ENCODE assay signal across 9 cellular contexts in genomic region chr15:30626194-30626565, GRCh38. TPM values are rescaled to one million over a fixed set of nuclear protein-coding genes. Genes with fewer than 3 reads are reported as not detected.
DNase-seq lines count a peak whose midpoint lies in the region; ATAC-seq and TF ChIP-seq lines count a peak whose summit lies in the region.
"Not testable (repeated sequence)": the region's sequence is repeated elsewhere in the genome, so short reads cannot be mapped to it uniquely, and the experiment has no call there.
"Had no signal": no experiment of that assay in that cellular context is flagged by ENCODE, and none has a peak within 500 bp of the region (broad histone marks: within the 10 kb centered on the region; RNA-seq: fewer than 3 reads in every experiment).

No MANE protein-coding gene starts in this region.

- peak overlapping the region; percentile 93 to 99 (median 98) for H3K4me3 Mint-ChIP-seq in immature natural killer cell

- not testable (repeated sequence) for DNase-seq in HCT116 (ENCODE audit: low read depth, low spot score); transverse colon
- DNase-seq in NCI-H226, result peak; percentile 2
- DNase-seq in activated CD8-positive, alpha-beta memory T cell treated with anti-CD3 and anti-CD28 coated beads for 24 hours, result peak; percentile 66
- peak in 1 of 3 donors; percentile 47 for DNase-seq in immature natural killer cell
- DNase-seq in osteoblast (ENCODE audit: insufficient read length, low spot score, missing footprints), result peak; percentile 18

- in situ Hi-C loops in transverse colon (cut with MboI; ENCODE audit: low pct_ligation_motif_present in 1 of 4, low pct_unique_long_range_greater_than_20kb in 1 of 4, low sequenced_read_pairs in 3 of 4), result not testable (repeated sequence)

- H3K9me3 ChIP-seq in ES-I3 (ENCODE audit: control insufficient read depth, insufficient read depth, low read length); HCT116 (ENCODE audit: control insufficient read depth in 1 of 2, insufficient read depth in 1 of 2, low read depth in 1 of 2, low read length in 2 of 2); duodenal mucosa (ENCODE audit: control insufficient read depth in 1 of 2, low read length in 2 of 2); osteoblast (ENCODE audit: low read depth, low read length); transverse colon: not testable (repeated sequence)

- peaks cover 25 to 29% of the 10 kb centered on the region in 2 donors for H3K4me1 Mint-ChIP-seq in immature natural killer cell

- CTCF ChIA-PET in HCT116 (lab: Charles Lee), result interaction anchor here (1.0 kb wide), 1 partner anchor 503 kb away, joined by 4 read pairs; no protein-coding TSS in a partner anchor

- peaks cover 7 to 12% (median 10%) of the 10 kb centered on the region in 3 donors for H3K27me3 Mint-ChIP-seq in immature natural killer cell (ENCODE audit: low read depth in 3 of 3)

- not testable (repeated sequence) for H3K27me3 ChIP-seq in HCT116 (ENCODE audit: insufficient read depth, low read length); duodenal mucosa (ENCODE audit: control insufficient read depth in 1 of 2, insufficient read depth in 2 of 2, low read length in 2 of 2); osteoblast (ENCODE audit: insufficient read depth, low read length); transverse colon

- H3K9ac ChIP-seq in ES-I3 (ENCODE audit: low read depth, low read length) (peak overlapping the region; percentile 75), HCT116 (ENCODE audit: low read length) (peak overlapping the region; percentile 85), duodenal mucosa (ENCODE audit: low read depth in 1 of 2, low read length in 2 of 2) (peak overlapping the region in 1 of 2 donors; percentile 24)

- H3K36me3 Mint-ChIP-seq in immature natural killer cell, result not testable (repeated sequence)

- RAD21 ChIA-PET in HCT116 (lab: Charles Lee; ENCODE audit: low non-redundant PET in 1 of 2, low total read pairs in 2 of 2, uncharacterized antibody in 2 of 2, unreplicated experiment in 2 of 2), result not testable (repeated sequence)

- H2AFZ ChIP-seq in HCT116 (ENCODE audit: low read depth, low read length, poor library complexity, severe bottlenecking), result not testable (repeated sequence)
- peak overlapping the region; percentile 81 for H2AFZ ChIP-seq in osteoblast (ENCODE audit: low read length)

- ATAC-seq in HCT116, result not testable (repeated sequence)

- not testable (repeated sequence) for H3K4me1 ChIP-seq in ES-I3 (ENCODE audit: insufficient read depth, low read length); HCT116 (ENCODE audit: control insufficient read depth in 1 of 2, insufficient read depth in 2 of 2, low read length in 2 of 2); duodenal mucosa (ENCODE audit: control insufficient read depth in 1 of 2, insufficient read depth in 2 of 2, low read length in 2 of 2); osteoblast (ENCODE audit: insufficient read depth, low read length); transverse colon

- H3K27ac ChIP-seq in HCT116 (ENCODE audit: low read depth, low read length), result peak overlapping the region; percentile 89
- H3K27ac ChIP-seq in duodenal mucosa (ENCODE audit: low read depth, low read length), result not testable (repeated sequence)
- H3K27ac ChIP-seq in osteoblast (ENCODE audit: low read depth, low read length), result peak overlapping the region; percentile 28
- H3K27ac ChIP-seq in transverse colon, result peak overlapping the region; percentile 84 to 91 (median 86)

- not testable (repeated sequence) for TF ChIP-seq RAD21 in HCT116 (IDR thresholded peaks at IDR 0.05; ENCODE audit: low read depth)

- H3K9me2 ChIP-seq in HCT116 (ENCODE audit: insufficient read depth), result not testable (repeated sequence)

- H3K4me2 ChIP-seq in HCT116 (ENCODE audit: low read length) (peak overlapping the region; percentile 73), osteoblast (ENCODE audit: insufficient read depth, low read length) (peak overlapping the region; percentile 85)

- 0% methylated on average over 14 of the region's 22 CpGs; no CpG with 5 or more reads in 1 of the 2 donors for WGBS in transverse colon (ENCODE audit: low coverage in 1 of 2), 2 donors

- H3K36me3 ChIP-seq in ES-I3 (ENCODE audit: insufficient read depth, low read length); HCT116 (ENCODE audit: control insufficient read depth in 1 of 2, insufficient read depth in 2 of 2, low read length in 2 of 2); duodenal mucosa (ENCODE audit: control insufficient read depth in 1 of 2, insufficient read depth in 2 of 2, low read length in 2 of 2); osteoblast (ENCODE audit: insufficient read depth, low read length); transverse colon: not testable (repeated sequence)

- TF ChIP-seq EP300 in transverse colon (IDR thresholded peaks at IDR 0.05; ENCODE audit: low read depth), result not testable (repeated sequence)

- TF ChIP-seq POLR2A in HCT116 (IDR thresholded peaks at IDR 0.05; ENCODE audit: borderline replicate concordance, extremely low read depth, insufficient read depth, insufficient read length); transverse colon (IDR thresholded peaks at IDR 0.05): not testable (repeated sequence)

- intact Hi-C loops in HCT116 (cut with micrococcal nuclease); transverse colon (cut with DNase I; ENCODE audit: low total_unique reads): not testable (repeated sequence)

- TF ChIP-seq CTCF in HCT116 (IDR thresholded peaks at IDR 0.05 in 2 of 3, conservative IDR thresholded peaks at IDR 0.05 in 1 of 3; ENCODE audit: borderline replicate concordance in 1 of 3, insufficient read depth in 1 of 3, low read depth in 2 of 3, low read length in 2 of 3); osteoblast (IDR thresholded peaks at IDR 0.05; ENCODE audit: extremely low read depth, low read depth, low read length); transverse colon (IDR thresholded peaks at IDR 0.05): not testable (repeated sequence)

- peak overlapping the region; percentile 95 to 99 (median 96) for H3K27ac Mint-ChIP-seq in immature natural killer cell

- H3K4me3 ChIP-seq in HCT116 (replicated peaks in 1 of 2; ENCODE audit: low read depth in 1 of 2, low read length in 2 of 2), result peak overlapping the region; percentile 65 to 79
- H3K4me3 ChIP-seq in duodenal mucosa (ENCODE audit: low read depth in 1 of 2, low read length in 2 of 2), result peak overlapping the region; percentile 37 to 57
- H3K4me3 ChIP-seq in osteoblast (ENCODE audit: insufficient read depth, low read length), result peak overlapping the region; percentile 82
- H3K4me3 ChIP-seq in transverse colon, result peak overlapping the region; percentile 39 to 78 (median 44)

- H4K20me1 ChIP-seq in HCT116 (ENCODE audit: insufficient read depth); osteoblast (ENCODE audit: insufficient read depth, low read length): not testable (repeated sequence)

- H3K79me2 ChIP-seq in HCT116 (ENCODE audit: insufficient read depth, low read length) (peaks cover 46% of the 10 kb centered on the region), osteoblast (ENCODE audit: insufficient read depth, low read length) (peaks cover 30% of the 10 kb centered on the region)

- POLR2A ChIA-PET in HCT116 (lab: Charles Lee), result not testable (repeated sequence)

- BruUV-seq in HCT116 (replicated peaks; lab: Mats Ljungman, UMichigan), result not testable (repeated sequence)

- H3K9me3 Mint-ChIP-seq in immature natural killer cell, result not testable (repeated sequence)

TF ChIP-seq in HCT116, 20 proteins besides CTCF, POLR2A, EP300 and RAD21:
- peak; percentile 23; the same call in 1 of the 2 replicates for TF ChIP-seq SIN3A (IDR thresholded peaks at IDR 0.05; ENCODE audit: low read depth)

RNA-seq across cellular contexts. Expression of gene GOLGA8H, which starts 22.4 kb away (rescaled TPM):
- total RNA-seq in HCT116 (2021; ENCODE audit: unreplicated experiment) (0.79 TPM), osteoblast (under 0.01 TPM in 1 of 2 replicates, not detected in the other), transverse colon (10 to 100 TPM in 1 of 4 donors, under 1 TPM in 1, not detected in 2; 0.32 to 17.2 TPM)
- polyA plus RNA-seq in HCT116 (2012), result 0.97 and 1.0 TPM in 2 replicates
- polyA plus RNA-seq in immature natural killer cell, result not detected
- total RNA-seq: left ventricle myocardium superior had no signal
